ENCODE assay signal across 1 cellular context in the genomic region with DNA sequence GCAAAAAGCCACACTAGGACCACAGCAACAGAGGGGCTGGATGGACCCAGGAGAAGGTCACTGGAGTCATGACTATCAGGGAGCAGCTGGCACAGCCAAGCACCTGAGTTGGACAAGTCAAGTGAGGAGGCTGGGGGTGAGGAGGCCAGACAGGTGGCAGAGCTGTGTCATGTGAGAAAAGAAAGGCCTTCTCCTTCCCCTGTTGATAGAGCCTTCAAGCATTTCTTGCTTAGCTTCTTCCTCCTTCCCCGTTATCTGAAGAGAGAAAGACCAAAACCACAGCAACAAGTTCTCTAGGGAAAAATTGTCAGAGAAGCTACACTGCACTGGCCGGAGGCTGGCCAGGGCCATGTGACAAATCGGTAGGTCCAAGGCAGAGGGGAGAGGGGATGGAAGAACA.
TF ChIP-seq lines count a peak whose summit lies in the region.

No MANE protein-coding gene starts in this region.

TF ChIP-seq in H1, 55 proteins besides CTCF, POLR2A, EP300 and RAD21 (continued from another document):
- TF ChIP-seq YY1 (IDR thresholded peaks at IDR 0.05; ENCODE audit: low read depth, low read length) (no peak), SP4 (IDR thresholded peaks at IDR 0.05; ENCODE audit: low read length) (no peak), EZH2 (IDR thresholded peaks at IDR 0.05; ENCODE audit: low read depth, low read length, severe bottlenecking) (no peak)
